ENCODE assay signal across 23 cellular contexts in genomic region chr2:210963386-210963785, GRCh38.
"Had no signal": no experiment of that assay in that cellular context is flagged by ENCODE, and none has a peak within 500 bp of the region (broad histone marks: within the 10 kb centered on the region; RNA-seq: fewer than 3 reads in every experiment).

No MANE protein-coding gene starts in this region.

- H3K27me3 ChIP-seq: neural progenitor cell, stomach, thyroid gland, tibial nerve, upper lobe of left lung, vagina had no signal

- H3K36me3 ChIP-seq: neural progenitor cell, stomach, thoracic aorta, thyroid gland, tibial nerve, upper lobe of left lung, vagina had no signal

- ATAC-seq: naive thymus-derived CD4-positive, alpha-beta T cell; natural killer cell; psoas muscle; right cardiac atrium; sciatic nerve; stimulated activated effector memory CD8-positive, alpha-beta T cell treated with anti-CD3 and anti-CD28 coated beads, Interleukin-12 subunit alpha, Interleukin-12 subunit beta, amount 100 ng/mL, for 72 hours; stimulated activated naive B cell treated with anti-CD40 and anti-IgM and Interleukin-4, amounts not matched to agents 10 μg/mL and 1 μg/mL and 100 μg/mL, for 72 hours had no signal

- H3K27ac ChIP-seq: neural progenitor cell, parathyroid adenoma, psoas muscle, skin epidermis, stomach, thoracic aorta, thyroid gland, tibial nerve, upper lobe of left lung, vagina had no signal

- H3K9me3 ChIP-seq: psoas muscle, stomach, thoracic aorta, thyroid gland, tibial nerve, upper lobe of left lung, vagina had no signal

- FAIRE-seq: urothelium cell line had no signal

- H2AFZ ChIP-seq: neural progenitor cell, parathyroid adenoma had no signal

- H3K4me3 ChIP-seq: neural progenitor cell, psoas muscle, skin epidermis, stomach, thoracic aorta, thyroid gland, tibial nerve, upper lobe of left lung, vagina had no signal

- DNase-seq: naive thymus-derived CD4-positive, alpha-beta T cell; natural killer cell; posterior cingulate gyrus; psoas muscle; right cardiac atrium; stimulated activated CD4-positive, alpha-beta T cell treated with anti-CD3 and anti-CD28 coated beads, Interleukin-15, amount 100 ng/mL, for 24 hours; stimulated activated CD4-positive, alpha-beta T cell treated with anti-CD3 and anti-CD28 coated beads, Interleukin-2, amount 100 ng/mL, for 24 hours; stimulated activated CD4-positive, alpha-beta T cell treated with anti-CD3 and anti-CD28 coated beads, Interleukin-2, amount 100 ng/mL, for 48 hours; stimulated activated CD4-positive, alpha-beta T cell treated with anti-CD3 and anti-CD28 coated beads, Interleukin-4, amount 100 ng/mL, for 24 hours; stimulated activated naive B cell treated with anti-CD40 and anti-IgM and Interleukin-4, amounts not matched to agents 10 μg/mL and 1 μg/mL and 100 μg/mL, for 72 hours; stimulated activated naive CD4-positive, alpha-beta T cell treated with Interleukin-2 at 50 U/mL for 16 hours; stomach; thyroid gland; upper lobe of left lung had no signal

- H3K79me2 ChIP-seq: parathyroid adenoma had no signal

- H3K4me1 ChIP-seq: neural progenitor cell, parathyroid adenoma, psoas muscle, stomach, thyroid gland, tibial nerve, upper lobe of left lung, vagina had no signal

- H3K4me2 ChIP-seq: neural progenitor cell had no signal

- H3K9ac ChIP-seq: neural progenitor cell, parathyroid adenoma had no signal
